ENCODE assay signal across 9 cellular contexts in the genomic region with DNA sequence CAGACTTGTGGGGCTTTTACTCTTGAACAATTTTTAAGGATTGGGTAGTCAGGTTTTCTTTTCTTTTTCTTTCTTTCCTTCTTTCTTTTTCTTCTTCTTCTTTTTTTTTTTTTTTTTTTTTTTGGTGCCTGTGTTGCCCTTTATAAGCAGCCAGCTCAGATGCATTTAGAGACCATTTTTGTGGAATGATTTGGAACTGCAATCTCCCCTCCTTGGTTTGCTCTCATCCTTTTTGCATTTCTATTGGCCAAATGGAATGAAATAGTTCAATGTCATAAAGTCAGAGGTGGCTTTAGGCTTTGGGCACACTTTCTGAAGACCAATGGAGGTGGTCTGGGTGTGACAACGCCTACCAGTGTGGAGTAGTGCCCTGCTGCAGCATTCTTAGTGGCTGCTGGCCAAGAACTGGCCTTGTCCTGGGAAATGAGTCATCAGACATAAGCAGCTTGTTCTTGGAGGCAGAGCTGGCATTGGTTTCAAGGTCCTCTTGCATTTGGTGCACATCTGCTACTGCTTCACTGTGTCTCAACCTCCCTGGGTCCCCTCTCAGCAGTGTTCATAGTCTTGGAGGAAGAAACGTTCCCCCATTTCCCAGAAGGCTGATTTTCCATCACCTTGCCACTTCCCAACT.
DNase-seq lines count a peak whose midpoint lies in the region; ATAC-seq, FAIRE-seq and TF ChIP-seq lines count a peak whose summit lies in the region.
"Had no signal": no experiment of that assay in that cellular context is flagged by ENCODE, and none has a peak within 500 bp of the region (broad histone marks: within the 10 kb centered on the region; RNA-seq: fewer than 3 reads in every experiment).

No MANE protein-coding gene starts in this region.

- peaks cover 3% of the 10 kb centered on the region; the same call in 1 of the 2 replicates for H3F3A ChIP-seq in MM.1S (ENCODE audit: insufficient read depth, low read length)

- WGBS in pancreas, 2 donors: 24 to 26% methylated on average over 2 of the region's 2 CpGs

- H3K4me1 ChIP-seq in MM.1S (ENCODE audit: low read length): 0 out of 2 replicates have a peak, but pooled peaks cover 4% of the 10 kb centered on the region
- no peaks in the 10 kb centered on the region for H3K4me1 ChIP-seq in pancreas
- peaks cover 4% of the 10 kb centered on the region for H3K4me1 ChIP-seq in OCI-LY7 (ENCODE audit: insufficient read depth, low read length, poor library complexity, severe bottlenecking)

- no peaks in the 10 kb centered on the region for H3K9me3 Mint-ChIP-seq in CD4-positive, alpha-beta T cell

- CTCF ChIA-PET in CD4-positive, alpha-beta T cell (lab: Charles Lee): interaction anchor here (1.1 kb wide), 1 partner anchor 11 kb away, joined by 3 read pairs; no protein-coding TSS in a partner anchor
- CTCF ChIA-PET in OCI-LY7 (lab: Charles Lee; ENCODE audit: unreplicated experiment): no interaction called here

- H3K27ac Mint-ChIP-seq in CD4-positive, alpha-beta T cell: peak overlapping the region; percentile 42

- peaks cover 27% of the 10 kb centered on the region for H3K4me1 Mint-ChIP-seq in CD4-positive, alpha-beta T cell (ENCODE audit: low read depth)

- H4K20me1 ChIP-seq in MM.1S (ENCODE audit: insufficient read depth, low read length) (no peaks in the 10 kb centered on the region), OCI-LY7 (ENCODE audit: insufficient read depth, low read length) (no peaks in the 10 kb centered on the region)

- ATAC-seq in CD4-positive, alpha-beta T cell (ENCODE audit: poor library complexity): no peak
- ATAC-seq in pancreas: peak; percentile 85 to 91 (median 88)

- no peaks in the 10 kb centered on the region for H3K27me3 ChIP-seq in CD4-positive, alpha-beta T cell (ENCODE audit: control insufficient read depth, insufficient read depth, low read length)
- no peaks in the 10 kb centered on the region for H3K27me3 ChIP-seq in MM.1S (replicated peaks; ENCODE audit: insufficient read depth, low read length)
- H3K27me3 ChIP-seq in pancreas: peaks cover 0 to 6% (median 0%) of the 10 kb centered on the region in 4 donors

- H3K4me3 Mint-ChIP-seq in CD4-positive, alpha-beta T cell: no peak overlapping the region

- no peak for DNase-seq in CD4-positive, alpha-beta T cell
- no peak for DNase-seq in MM.1S
- peak; percentile 78 for DNase-seq in dermis blood vessel endothelial cell
- DNase-seq in pancreas: peak in 5 of 6 donors; percentile 51 to 76 (median 58)
- DNase-seq in NCI-H1694 (lab: John Stamatoyannopoulos, UW): no peak
- DNase-seq in cerebellar cortex (ENCODE audit: low spot score): no peak
- DNase-seq in OCI-LY7 (ENCODE audit: low spot score): no peak
- DNase-seq in SHP77 treated with DMSO at 0.1 percent for 48 hours (lab: John Stamatoyannopoulos, UW): no peak
- DNase-seq: stimulated activated CD4-positive, alpha-beta T cell treated with anti-CD3 and anti-CD28 coated beads, Interleukin-15, amount 100 ng/mL, for 24 hours had no signal

- H3K9ac ChIP-seq in MM.1S (ENCODE audit: low read length): no peak overlapping the region

- BruUV-seq in OCI-LY7 (replicated peaks; lab: Mats Ljungman, UMichigan): no TSS peak

- H3K27ac ChIP-seq in CD4-positive, alpha-beta T cell (ENCODE audit: low read depth, low read length): no peak overlapping the region
- H3K27ac ChIP-seq in MM.1S (ENCODE audit: low read length): no peak overlapping the region
- no peak overlapping the region for H3K27ac ChIP-seq in pancreas
- H3K27ac ChIP-seq in OCI-LY7 (ENCODE audit: low read depth, low read length, poor library complexity, severe bottlenecking): no peak overlapping the region

- intact Hi-C loops in CD4-positive, alpha-beta T cell (cut with DNase I, micrococcal nuclease): loop anchor here in 1 of 2 experiments (2.0 kb wide), 1 partner anchor 788 kb away; no protein-coding TSS in a partner anchor
- intact Hi-C loops in pancreas (cut with DNase I): no loop called here
- intact Hi-C loops in OCI-LY7 (cut with micrococcal nuclease; ENCODE audit: unreplicated experiment): loop anchor here (5.0 kb wide), 1 partner anchor 781 kb away; no protein-coding TSS in a partner anchor

- H3K36me3 Mint-ChIP-seq in CD4-positive, alpha-beta T cell (ENCODE audit: low read depth): no peaks in the 10 kb centered on the region

- H3K9me3 ChIP-seq in CD4-positive, alpha-beta T cell (ENCODE audit: control insufficient read depth, low read length): no peaks in the 10 kb centered on the region
- H3K9me3 ChIP-seq in MM.1S (replicated peaks; ENCODE audit: insufficient read depth, low read length) (no peaks in the 10 kb centered on the region), pancreas (no peaks in the 10 kb centered on the region), OCI-LY7 (ENCODE audit: low read length) (no peaks in the 10 kb centered on the region)

- H3K27me3 Mint-ChIP-seq in CD4-positive, alpha-beta T cell: no peaks in the 10 kb centered on the region

- H3K9me2 ChIP-seq in MM.1S (replicated peaks; ENCODE audit: insufficient read depth, low read length) (no peaks in the 10 kb centered on the region), OCI-LY7 (ENCODE audit: insufficient read depth, low read length) (no peaks in the 10 kb centered on the region)

- H3K36me3 ChIP-seq in MM.1S (replicated peaks; ENCODE audit: insufficient read depth, low read length) (no peaks in the 10 kb centered on the region), pancreas (no peaks in the 10 kb centered on the region), OCI-LY7 (ENCODE audit: insufficient read depth, low read length) (no peaks in the 10 kb centered on the region)

- FAIRE-seq in pancreas (lab: Jason Lieb, UNC): no peak

- H3K4me2 ChIP-seq in MM.1S (ENCODE audit: low read depth, low read length): peak overlapping the region; percentile 65; the same call in 1 of the 2 replicates
- H3K4me2 ChIP-seq in OCI-LY7 (ENCODE audit: low read length): no peak overlapping the region

- H2AFZ ChIP-seq in MM.1S (ENCODE audit: low read length) (peak overlapping the region; percentile 40; the same call in 1 of the 2 replicates), OCI-LY7 (ENCODE audit: low read length) (no peak overlapping the region; the same call in 1 of the 2 replicates)

- POLR2A ChIA-PET in CD4-positive, alpha-beta T cell (lab: Charles Lee): interaction anchor here (0.5 to 1.1 kb wide), 2 partner anchors 38 to 1060 kb away, joined by 3 to 4 read pairs; no protein-coding TSS in a partner anchor
- POLR2A ChIA-PET in OCI-LY7 (lab: Charles Lee): interaction anchor here (0.6 to 0.7 kb wide), 2 partner anchors 102 to 685 kb away, joined by 3 to 5 read pairs; no protein-coding TSS in a partner anchor

- H3K79me2 ChIP-seq in MM.1S (ENCODE audit: low read length): no peaks in the 10 kb centered on the region
- no peaks in the 10 kb centered on the region for H3K79me2 ChIP-seq in OCI-LY7 (ENCODE audit: insufficient read depth, low read depth, low read length)

- TF ChIP-seq CTCF in CD4-positive, alpha-beta T cell (IDR thresholded peaks at IDR 0.05): no peak
- TF ChIP-seq CTCF in MM.1S (IDR thresholded peaks at IDR 0.05; ENCODE audit: low read length): no peak
- no peak for TF ChIP-seq CTCF in pancreas (IDR thresholded peaks at IDR 0.05)
- no peak for TF ChIP-seq CTCF in OCI-LY7 (conservative IDR thresholded peaks at IDR 0.05; ENCODE audit: low read length)

- H3K4me3 ChIP-seq in MM.1S (ENCODE audit: low read length) (no peak overlapping the region), pancreas (no peak overlapping the region), OCI-LY7 (ENCODE audit: low read depth, low read length, poor library complexity, severe bottlenecking) (no peak overlapping the region)

Comparison
In these comparisons a context has a peak if more than half of its experiments do, and no peak if none do; other contexts are left out.
1. DNase-seq: peak in dermis blood vessel endothelial cell (single experiment) and pancreas (5 of 6); none in CD4-positive, alpha-beta T cell (0 of 10), MM.1S (single experiment), NCI-H1694 (single experiment), cerebellar cortex (single experiment), OCI-LY7 (single experiment) and SHP77 treated with DMSO at 0.1 percent for 48 hours (single experiment).